Comparison of ENCODE assay signal across 17 cellular contexts in the genomic region with DNA sequence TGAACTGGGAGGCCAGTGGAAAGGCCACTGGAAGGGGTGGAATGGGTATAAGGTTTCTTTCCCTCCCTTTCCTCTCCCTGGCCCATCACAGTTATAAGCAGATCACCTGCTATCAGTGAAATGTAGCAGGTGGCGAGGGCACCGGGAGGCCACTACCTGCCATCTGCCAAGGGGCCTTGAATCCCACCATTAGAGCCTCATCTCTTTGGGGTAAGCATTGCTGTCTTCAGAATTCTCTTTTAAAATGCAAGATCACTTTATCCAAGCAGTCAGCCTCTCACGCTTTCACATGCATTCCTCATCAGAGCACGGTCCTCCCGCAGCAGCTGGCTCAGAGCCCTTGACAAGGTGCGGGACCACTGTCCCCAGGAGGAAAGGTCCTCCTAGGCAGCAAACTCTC.
A peak's percentile ranks its signal among the peaks of the same experiment; 100 is the strongest.
DNase-seq lines count a peak whose midpoint lies in the region; ATAC-seq and TF ChIP-seq lines count a peak whose summit lies in the region.
"Had no signal": no experiment of that assay in that cellular context is flagged by ENCODE, and none has a peak within 500 bp of the region (broad histone marks: within the 10 kb centered on the region; RNA-seq: fewer than 3 reads in every experiment).

No MANE protein-coding gene starts in this region.

- peak; percentile 36 for DNase-seq in DMS 273 (lab: John Stamatoyannopoulos, UW; ENCODE audit: unreplicated experiment)
- DNase-seq in DMS 273 treated with DMSO at 0.1 percent for 48 hours (lab: John Stamatoyannopoulos, UW), result no peak
- DNase-seq in NCI-H524 treated with DMSO at 0.1 percent for 48 hours (lab: John Stamatoyannopoulos, UW), result peak; percentile 31
- DNase-seq in cerebellar cortex (ENCODE audit: low spot score), result peak; percentile 54
- DNase-seq in nephron progenitor cell, result no peak
- DNase-seq in upper lobe of right lung, result no peak
- no peak for DNase-seq in KG1 (lab: John Stamatoyannopoulos, UW)
- DNase-seq in NCI-H1105 treated with DMSO at 0.1 percent for 48 hours (lab: John Stamatoyannopoulos, UW), result no peak
- DNase-seq: AML-193; Caco-2; CD4-positive, alpha-beta T cell; DMS79 treated with DMSO at 0.1 percent for 48 hours; H9 had no signal

- no peak for ATAC-seq in upper lobe of right lung
- ATAC-seq: A549, GM12878 had no signal

- no peak overlapping the region for H3K4me3 ChIP-seq in upper lobe of right lung
- H3K4me3 ChIP-seq: A549, GM12878 had no signal

- H3K27ac ChIP-seq in upper lobe of right lung, result no peak overlapping the region
- H3K27ac ChIP-seq: 22Rv1, A549, C4-2B had no signal

- H3K36me3 ChIP-seq in upper lobe of right lung, result no peaks in the 10 kb centered on the region

- TF ChIP-seq CTCF in nephron progenitor cell (IDR thresholded peaks at IDR 0.05) (no peak), upper lobe of right lung (IDR thresholded peaks at IDR 0.05) (no peak)

- H3K9me3 Mint-ChIP-seq in nephron progenitor cell, result no peaks in the 10 kb centered on the region
- H3K9me3 Mint-ChIP-seq: CD4-positive, alpha-beta T cell; H9 had no signal

- intact Hi-C loops in upper lobe of right lung (cut with DNase I), result no loop called here

- no peaks in the 10 kb centered on the region for H3K9me3 ChIP-seq in upper lobe of right lung
- H3K9me3 ChIP-seq: A549, Caco-2 had no signal

- no peaks in the 10 kb centered on the region for H3K36me3 Mint-ChIP-seq in nephron progenitor cell (ENCODE audit: low read depth)

- H3K4me3 Mint-ChIP-seq in nephron progenitor cell, result no peak overlapping the region
- H3K4me3 Mint-ChIP-seq: CD4-positive, alpha-beta T cell had no signal

- H3K4me1 ChIP-seq in upper lobe of right lung, result no peaks in the 10 kb centered on the region
- H3K4me1 ChIP-seq: Caco-2 had no signal

- peaks cover 28% of the 10 kb centered on the region for H3K4me1 Mint-ChIP-seq in nephron progenitor cell

- peaks cover 5% of the 10 kb centered on the region for H3K27me3 Mint-ChIP-seq in nephron progenitor cell (ENCODE audit: low read depth, poor library complexity)

- H3K27ac Mint-ChIP-seq in nephron progenitor cell, result peak overlapping the region; percentile 58
- H3K27ac Mint-ChIP-seq: CD4-positive, alpha-beta T cell; H9 had no signal

- no peaks in the 10 kb centered on the region for H3K27me3 ChIP-seq in upper lobe of right lung

Comparison
In these comparisons a context has a peak if more than half of its experiments do, and no peak if none do; other contexts are left out.
1. DNase-seq: peak in DMS 273 (single experiment), NCI-H524 treated with DMSO at 0.1 percent for 48 hours (single experiment) and cerebellar cortex (single experiment); none in DMS 273 treated with DMSO at 0.1 percent for 48 hours (single experiment), nephron progenitor cell (single experiment), upper lobe of right lung (single experiment), KG1 (single experiment) and NCI-H1105 treated with DMSO at 0.1 percent for 48 hours (single experiment).